9 cellular contexts compared by ENCODE assay signal in the genomic region with DNA sequence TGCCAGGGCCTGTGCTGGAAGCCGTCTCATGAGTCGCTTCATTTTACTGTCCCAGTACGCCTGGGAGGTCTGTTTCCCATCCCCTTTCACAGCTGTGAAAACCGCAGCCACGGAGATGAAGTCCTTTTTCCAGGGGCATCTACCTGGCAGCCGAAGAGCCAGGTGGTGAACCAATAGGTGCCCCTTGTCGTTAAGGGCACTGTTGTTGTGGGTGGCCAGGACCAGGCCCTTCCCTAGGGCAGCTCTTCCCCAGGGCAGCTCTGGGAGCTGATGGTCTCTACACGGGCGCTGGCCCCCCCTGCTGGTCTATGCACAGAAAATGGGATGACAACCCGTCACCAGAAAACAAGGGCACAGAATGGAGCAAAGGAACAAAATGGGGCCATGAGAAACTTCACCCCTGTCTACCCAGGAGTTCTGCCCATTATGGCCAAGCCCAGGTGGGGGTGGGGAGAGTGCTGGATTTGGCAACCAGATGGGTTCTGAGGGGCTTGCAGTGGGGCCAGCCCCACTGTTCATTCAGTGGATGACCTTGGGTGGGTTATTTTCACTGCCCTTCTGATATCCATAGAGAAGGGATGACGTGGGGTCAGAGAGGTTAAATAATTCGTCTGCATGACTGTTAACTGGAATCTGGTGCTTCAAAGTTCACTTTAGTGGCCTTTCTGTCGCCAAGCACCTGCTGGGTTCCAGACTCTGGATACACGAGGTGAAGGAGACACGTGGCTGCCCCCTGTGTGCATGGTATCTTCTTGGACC. TPM values are rescaled to one million over a fixed set of nuclear protein-coding genes. Genes with fewer than 3 reads are reported as not detected.
DNase-seq lines count a peak whose midpoint lies in the region; ATAC-seq, FAIRE-seq and TF ChIP-seq lines count a peak whose summit lies in the region.
"Had no signal": no experiment of that assay in that cellular context is flagged by ENCODE, and none has a peak within 500 bp of the region (broad histone marks: within the 10 kb centered on the region; RNA-seq: fewer than 3 reads in every experiment).

No MANE protein-coding gene starts in this region.

- no peak overlapping the region for H3K56ac ChIP-seq in H1 (replicated peaks; ENCODE audit: insufficient read length, low read depth, low read length)

- H3K4me2 ChIP-seq in H1 (ENCODE audit: insufficient read depth in 1 of 2, low read depth in 2 of 2, low read length in 2 of 2): no peak overlapping the region

- peaks cover 0 to 2% (median 0%) of the 10 kb centered on the region in 4 experiments; a peak in 3 of 7 replicates for H3K4me1 ChIP-seq in H1 (replicated peaks in 1 of 4; ENCODE audit: control insufficient read depth in 3 of 4, insufficient read depth in 4 of 4, low read length in 3 of 4)
- peaks cover 24% of the 10 kb centered on the region for H3K4me1 ChIP-seq in testis

- H3K27ac ChIP-seq in H1 (ENCODE audit: low read depth, low read length): no peak overlapping the region
- no peak overlapping the region for H3K27ac ChIP-seq in testis

- no peak overlapping the region for H3K4me3 Mint-ChIP-seq in activated CD4-positive, alpha-beta memory T cell treated with anti-CD3 and anti-CD28 coated beads, Interleukin-2, amount 10 ng/mL, durations not matched to agents 7 days and 5 days

- H3K4me3 ChIP-seq in H1 (ENCODE audit: extremely low read depth in 1 of 4, insufficient read depth in 2 of 4, low read depth in 3 of 4, low read length in 4 of 4) (no peak overlapping the region), testis (no peak overlapping the region)

- no peak overlapping the region for H3K14ac ChIP-seq in H1 (ENCODE audit: insufficient read length)

- H2AK5ac ChIP-seq in H1 (ENCODE audit: low read depth, low read length): no peak overlapping the region

- H3K27me3 Mint-ChIP-seq in activated CD4-positive, alpha-beta memory T cell treated with anti-CD3 and anti-CD28 coated beads, Interleukin-2, amount 10 ng/mL, durations not matched to agents 7 days and 5 days: peaks cover 56% of the 10 kb centered on the region

- H2BK120ac ChIP-seq in H1 (replicated peaks; ENCODE audit: low read depth, low read length): no peak overlapping the region

- H2BK5ac ChIP-seq in H1 (ENCODE audit: low read depth, low read length): no peak overlapping the region; the same call in 1 of the 2 replicates

- no peak overlapping the region for H4K8ac ChIP-seq in H1 (ENCODE audit: extremely low read depth, insufficient read depth, low read length)

- TF ChIP-seq RAD21 in H1 (IDR thresholded peaks at IDR 0.05 in 1 of 2, conservative IDR thresholded peaks at IDR 0.05 in 1 of 2; ENCODE audit: low read depth in 2 of 2, low read length in 2 of 2): peak; percentile 90 to 94

- 69% methylated on average over 15 of the region's 15 CpGs; no CpG with 5 or more reads in 1 of the 2 experiments for WGBS in H1 (ENCODE audit: extremely low coverage in 1 of 2, insufficient coverage in 1 of 2, insufficient read length in 1 of 2, insufficient replicate concordance in 2 of 2, low coverage in 1 of 2, low lambda C conversion rate in 2 of 2, missing lambda C conversion rate in 1 of 2), 2 experiments
- WGBS in testis, 2 donors: 69% methylated on average over 14 to 15 of the region's 15 CpGs

- H2BK20ac ChIP-seq in H1 (ENCODE audit: low read length): no peak overlapping the region; the same call in 1 of the 2 replicates

- H3K27ac Mint-ChIP-seq in activated CD4-positive, alpha-beta memory T cell treated with anti-CD3 and anti-CD28 coated beads, Interleukin-2, amount 10 ng/mL, durations not matched to agents 7 days and 5 days: no peak overlapping the region

- POLR2A ChIA-PET in activated CD4-positive, alpha-beta memory T cell treated with anti-CD3 and anti-CD28 coated beads, Interleukin-2, amount 10 ng/mL, durations not matched to agents 7 days and 5 days (lab: Charles Lee): interaction anchor here (0.7 to 8.4 kb wide), 8 partner anchors 10 to 392 kb away, joined by 3 to 169 read pairs (median 4); partner anchors contain the start of gene SOCS1
- POLR2A ChIA-PET in H1 (lab: Charles Lee; ENCODE audit: partially characterized antibody): interaction anchor here (0.6 to 2.1 kb wide), 8 partner anchors 9 to 101 kb away, joined by 3 to 20 read pairs (median 4); partner anchors contain the start of gene SOCS1

- H2BK15ac ChIP-seq in H1 (ENCODE audit: low read length): peak overlapping the region; percentile 84; the same call in 1 of the 2 replicates

- CTCF ChIA-PET in activated CD4-positive, alpha-beta memory T cell treated with anti-CD3 and anti-CD28 coated beads, Interleukin-2, amount 10 ng/mL, durations not matched to agents 7 days and 5 days (lab: Charles Lee): interaction anchor here (0.7 to 3.4 kb wide), 26 partner anchors 9 to 410 kb away, joined by 3 to 44 read pairs (median 4); partner anchors contain the start of genes RMI2 and SOCS1
- CTCF ChIA-PET in H1 (lab: Charles Lee; ENCODE audit: partially characterized antibody): interaction anchor here (0.6 to 6.2 kb wide), 46 partner anchors 10 to 715 kb away, joined by 3 to 56 read pairs (median 4); partner anchors contain the start of genes PRM3, SOCS1 and TNP2

- ATAC-seq in GM18873 (IDR thresholded peaks at IDR 0.05; ENCODE audit: low FRiP score, unreplicated experiment): no peak

- peaks cover 19% of the 10 kb centered on the region for H3K36me3 Mint-ChIP-seq in activated CD4-positive, alpha-beta memory T cell treated with anti-CD3 and anti-CD28 coated beads, Interleukin-2, amount 10 ng/mL, durations not matched to agents 7 days and 5 days (ENCODE audit: low read depth)

- peak overlapping the region; percentile 78; the same call in 1 of the 2 replicates for H2BK12ac ChIP-seq in H1 (ENCODE audit: low read depth, low read length)

- TF ChIP-seq CTCF in H1 (IDR thresholded peaks at IDR 0.05; ENCODE audit: control extremely low read depth in 1 of 3, insufficient read depth in 1 of 3, low read depth in 1 of 3, low read length in 3 of 3) (peak; percentile 70 to 82 (median 79)), testis (IDR thresholded peaks at IDR 0.05) (peak in 2 of 3 experiments; percentile 20 to 44)

- H4K20me1 ChIP-seq in H1 (replicated peaks in 1 of 2; ENCODE audit: control insufficient read depth in 1 of 2, insufficient read depth in 2 of 2, low read length in 2 of 2): peaks cover 0 to 2% of the 10 kb centered on the region in 2 experiments

- no peak overlapping the region for H2AFZ ChIP-seq in H1 (ENCODE audit: low read length)

- H3K27me3 ChIP-seq in H1 (replicated peaks in 1 of 4; ENCODE audit: control insufficient read depth in 3 of 4, extremely low read depth in 1 of 4, insufficient read depth in 3 of 4, low read length in 3 of 4) (no peaks in the 10 kb centered on the region), testis (no peaks in the 10 kb centered on the region)

- H4K91ac ChIP-seq in H1 (replicated peaks; ENCODE audit: insufficient read length, low read length): no peak overlapping the region

- TF ChIP-seq POLR2A in H1 (IDR thresholded peaks at IDR 0.05; ENCODE audit: control extremely low read depth in 1 of 2, low read depth in 2 of 2, low read length in 2 of 2): no peak
- TF ChIP-seq POLR2A in testis (IDR thresholded peaks at IDR 0.05): no peak

- no peak for FAIRE-seq in H1 (lab: Jason Lieb, UNC)
- FAIRE-seq: colon had no signal

- peaks cover 0 to 6% (median 2%) of the 10 kb centered on the region in 4 experiments; a peak in 2 of 8 replicates for H3K36me3 ChIP-seq in H1 (ENCODE audit: control insufficient read depth in 2 of 4, insufficient read depth in 4 of 4, low read length in 3 of 4)
- H3K36me3 ChIP-seq in testis (ENCODE audit: low read depth, missing control alignments): no peaks in the 10 kb centered on the region

- H3K9me3 ChIP-seq in H1 (ENCODE audit: insufficient read depth in 2 of 2, low read depth in 1 of 2, low read length in 1 of 2): 0 out of 4 replicates have a peak, but pooled peaks cover 2 to 3% of the 10 kb centered on the region in 2 experiments
- no peaks in the 10 kb centered on the region for H3K9me3 ChIP-seq in testis

- H3K18ac ChIP-seq in H1 (ENCODE audit: extremely low read depth, low read length): no peak overlapping the region

- intact Hi-C loops in testis (cut with DNase I; ENCODE audit: low total_unique reads): no loop called here

- H3K4me1 Mint-ChIP-seq in activated CD4-positive, alpha-beta memory T cell treated with anti-CD3 and anti-CD28 coated beads, Interleukin-2, amount 10 ng/mL, durations not matched to agents 7 days and 5 days: peaks cover 60% of the 10 kb centered on the region

- TF ChIP-seq EP300 in H1 (IDR thresholded peaks at IDR 0.05; ENCODE audit: borderline replicate concordance in 1 of 2, low read depth in 2 of 2, low read length in 2 of 2): no peak

- no peak overlapping the region for H3K4ac ChIP-seq in H1 (replicated peaks; ENCODE audit: insufficient read length, low read depth, low read length)

- no peak overlapping the region for H3K23ac ChIP-seq in H1 (ENCODE audit: insufficient read length)

- no peaks in the 10 kb centered on the region; the same call in 1 of the 2 replicates for H3K79me1 ChIP-seq in H1 (ENCODE audit: low read depth, low read length)

- H3K79me2 ChIP-seq in H1 (ENCODE audit: control insufficient read depth in 1 of 2, insufficient read depth in 2 of 2, low read length in 2 of 2): peaks cover 0 to 21% of the 10 kb centered on the region in 2 experiments; a peak in 2 of 4 replicates

- peak; percentile 13 for DNase-seq in NCI-H2029 (lab: John Stamatoyannopoulos, UW)
- DNase-seq in NCI-H2029 treated with DMSO at 0.1 percent for 48 hours (lab: John Stamatoyannopoulos, UW): no peak
- peak; percentile 69 for DNase-seq in NCI-H460 (ENCODE audit: extremely low read depth, low read depth)
- DNase-seq in activated CD4-positive, alpha-beta memory T cell treated with anti-CD3 and anti-CD28 coated beads, Interleukin-2, amount 10 ng/mL, durations not matched to agents 7 days and 5 days: peak; percentile 63
- DNase-seq in H1 (ENCODE audit: low read depth in 1 of 2, low spot score in 2 of 2): peak; percentile 36 to 85
- DNase-seq in midbrain (lab: John Stamatoyannopoulos, UW): peak; percentile 43
- DNase-seq in testis: peak; percentile 75

- H3K9me3 Mint-ChIP-seq in activated CD4-positive, alpha-beta memory T cell treated with anti-CD3 and anti-CD28 coated beads, Interleukin-2, amount 10 ng/mL, durations not matched to agents 7 days and 5 days: no peaks in the 10 kb centered on the region

- no peaks in the 10 kb centered on the region for H3K23me2 ChIP-seq in H1 (ENCODE audit: low read depth, low read length)

- no peak overlapping the region for H3K9ac ChIP-seq in H1 (replicated peaks in 1 of 4; ENCODE audit: extremely low read depth in 1 of 4, low read depth in 3 of 4, low read length in 3 of 4)

- no peak overlapping the region for H4K5ac ChIP-seq in H1 (ENCODE audit: insufficient read length, low read depth, low read length)

RNA-seq across cellular contexts. Expression of gene RMI2, which starts 11.5 kb away (rescaled TPM):
- total RNA-seq in NCI-H460 (2014; rRNA removed; shearing (Covaris generic)): 9.6 and 11.2 TPM in 2 replicates
- polyA plus RNA-seq in NCI-H460 (2014; cell fraction: nucleus; rRNA removed): 19.9 and 46.5 TPM in 2 replicates
- 10 to 100 TPM; 45.9 to 46.6 TPM for total RNA-seq in activated CD4-positive, alpha-beta memory T cell treated with anti-CD3 and anti-CD28 coated beads, Interleukin-2, amount 10 ng/mL, durations not matched to agents 7 days and 5 days
- total RNA-seq in H1 (2021; fragmentation: NEBNext Ultra II Directional; extraction: Animal tissue kit (Norgen Biotek cat#: 25700)): 96.0 and 96.9 TPM in 2 replicates
- 47.9 and 58.2 TPM in 2 replicates for polyA plus RNA-seq in H1 (2011; rRNA removed)
- 78.9 TPM for polyA plus RNA-seq in H1 (2011; cell fraction: cytosol; rRNA removed)
- polyA plus RNA-seq in H1 (2011; cell fraction: nucleus; rRNA removed): 19.3 TPM
- polyA plus RNA-seq in H1 (2012, experiment 1 of 2): 71.5 to 77.9 TPM (median 76.5 TPM) in 4 replicates
- 74.2 TPM for polyA plus RNA-seq in H1 (2012, experiment 2 of 2)
- polyA plus RNA-seq in H1 (2013, experiment 1 of 2): 71.5 TPM
- 71.5 TPM for polyA plus RNA-seq in H1 (2013, experiment 2 of 2)
- 29.7 and 43.5 TPM in 2 replicates for polyA minus RNA-seq in H1 (2011; rRNA and poly(A)+ RNA removed)
- 27.9 TPM for polyA minus RNA-seq in H1 (2011; cell fraction: cytosol; rRNA and poly(A)+ RNA removed)
- polyA minus RNA-seq in H1 (2011; cell fraction: nucleus; rRNA and poly(A)+ RNA removed): 24.2 TPM
- total RNA-seq in testis: 10 to 100 TPM; 26.7 to 30.6 TPM
- polyA plus RNA-seq in testis (ENCODE audit: insufficient read depth, low read depth, low replicate concordance): 21.5 TPM
